11 cellular contexts compared by ENCODE assay signal in the genomic region with DNA sequence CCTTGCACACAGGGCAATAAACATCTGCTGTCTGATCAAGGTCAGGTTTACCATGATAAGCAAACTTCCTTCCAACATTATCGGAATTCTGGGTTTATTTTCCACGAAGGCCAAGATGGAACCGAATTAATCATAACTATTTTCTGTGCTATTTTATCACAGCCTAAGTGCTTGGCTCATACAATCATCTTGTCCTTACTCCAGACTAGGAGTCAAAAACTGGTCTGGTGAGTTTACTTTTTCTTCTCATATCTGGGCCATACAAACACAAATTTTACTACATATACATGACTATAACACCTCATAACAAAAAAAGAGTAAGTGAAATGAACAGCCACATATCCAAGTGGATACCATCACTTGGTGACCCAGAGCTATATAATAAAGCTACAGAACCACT. TPM values are rescaled to one million over a fixed set of nuclear protein-coding genes. Genes with fewer than 3 reads are reported as not detected.
DNase-seq lines count a peak whose midpoint lies in the region; TF ChIP-seq lines count a peak whose summit lies in the region.
"Had no signal": no experiment of that assay in that cellular context is flagged by ENCODE, and none has a peak within 500 bp of the region (broad histone marks: within the 10 kb centered on the region; RNA-seq: fewer than 3 reads in every experiment).

No MANE protein-coding gene starts in this region.

- intact Hi-C loops in dorsolateral prefrontal cortex (cut with DNase I), result loop anchor here (10.0 kb wide), 3 partner anchors 162 to 288 kb away; no protein-coding TSS in a partner anchor
- intact Hi-C loops in transverse colon (cut with DNase I; ENCODE audit: low total_unique reads), result no loop called here

- no peak overlapping the region for H3K27ac ChIP-seq in SJCRH30
- peak overlapping the region in 38 of 59 donors; percentile 6 to 98 (median 95) for H3K27ac ChIP-seq in dorsolateral prefrontal cortex
- H3K27ac ChIP-seq in neural cell (ENCODE audit: low read length), result no peak overlapping the region
- H3K27ac ChIP-seq in transverse colon, result peak overlapping the region; percentile 85 to 90 (median 87)

- H3K4me2 ChIP-seq in neural cell (ENCODE audit: low read length), result peak overlapping the region; percentile 52

- no peaks in the 10 kb centered on the region for H3K27me3 ChIP-seq in SJCRH30
- H3K27me3 ChIP-seq in dorsolateral prefrontal cortex, result no peaks in the 10 kb centered on the region
- H3K27me3 ChIP-seq in neural cell (ENCODE audit: insufficient read depth, low read depth, low read length), result peaks cover 8% of the 10 kb centered on the region
- H3K27me3 ChIP-seq in transverse colon, result peaks cover 31% of the 10 kb centered on the region

- H3K36me3 ChIP-seq in SJCRH30 (peaks cover 7% of the 10 kb centered on the region), neural cell (ENCODE audit: insufficient read depth, low read length) (no peaks in the 10 kb centered on the region), transverse colon (no peaks in the 10 kb centered on the region)

- no peaks in the 10 kb centered on the region for H3K9me2 ChIP-seq in neural cell (ENCODE audit: insufficient read depth, low read length)

- no peak overlapping the region for H2AFZ ChIP-seq in neural cell (ENCODE audit: low read depth, low read length)

- H3K4me3 ChIP-seq in SJCRH30 (peak overlapping the region; percentile 74), dorsolateral prefrontal cortex (peak overlapping the region; percentile 5 to 94 (median 84)), neural cell (ENCODE audit: low read length) (peak overlapping the region; percentile 95), transverse colon (peak overlapping the region in 3 of 4 donors; percentile 54 to 80 (median 54))

- no peak for TF ChIP-seq EP300 in neural cell (conservative IDR thresholded peaks at IDR 0.05; ENCODE audit: poor library complexity, severe bottlenecking)
- no peak for TF ChIP-seq EP300 in transverse colon (IDR thresholded peaks at IDR 0.05; ENCODE audit: low read depth)

- no peaks in the 10 kb centered on the region for H4K20me1 ChIP-seq in neural cell (ENCODE audit: insufficient read depth)

- 38% methylated on average over 3 of the region's 3 CpGs; no CpG with 5 or more reads in 1 of the 2 donors for WGBS in transverse colon (ENCODE audit: low coverage in 1 of 2), 2 donors

- no peak for TF ChIP-seq RAD21 in neural cell (conservative IDR thresholded peaks at IDR 0.05)

- no peak for TF ChIP-seq POLR2A in transverse colon (IDR thresholded peaks at IDR 0.05)
- no peak for TF ChIP-seq POLR2A in erythroblast (IDR thresholded peaks at IDR 0.05; ENCODE audit: low read length)

- DNase-seq in SJCRH30 (no peak), dorsolateral prefrontal cortex (no peak), transverse colon (no peak), NCI-H774 (lab: John Stamatoyannopoulos, UW) (no peak), erythroblast (lab: John Stamatoyannopoulos, UW) (no peak), NCI-H510A treated with DMSO at 0.1 percent for 48 hours (lab: John Stamatoyannopoulos, UW) (no peak)
- DNase-seq: DMS153; NCI-H187; stimulated activated CD4-positive, alpha-beta T cell treated with anti-CD3 and anti-CD28 coated beads, Interleukin-1b, Interleukin-23, amount 100 ng/mL, for 48 hours; stimulated activated naive CD8-positive, alpha-beta T cell treated with anti-CD3 and anti-CD28 coated beads, Interleukin-15, amount 100 ng/mL, for 72 hours had no signal

- H3K4me1 ChIP-seq in SJCRH30, result no peaks in the 10 kb centered on the region
- peaks cover 0 to 19% (median 2%) of the 10 kb centered on the region in 4 donors for H3K4me1 ChIP-seq in transverse colon

- no peak overlapping the region for H3K9ac ChIP-seq in neural cell (ENCODE audit: low read length)

- TF ChIP-seq CTCF in dorsolateral prefrontal cortex (IDR thresholded peaks at IDR 0.05 in 54 of 56, conservative IDR thresholded peaks at IDR 0.05 in 2 of 56; ENCODE audit: low read depth in 1 of 56, partially characterized antibody in 56 of 56) (no peak), neural cell (IDR thresholded peaks at IDR 0.05; ENCODE audit: poor library complexity, severe bottlenecking) (no peak), transverse colon (IDR thresholded peaks at IDR 0.05) (no peak)

- H3F3A ChIP-seq in neural cell (ENCODE audit: insufficient read depth, low read length, poor library complexity, severe bottlenecking), result no peaks in the 10 kb centered on the region

- no peaks in the 10 kb centered on the region for H3K79me2 ChIP-seq in neural cell (replicated peaks; ENCODE audit: insufficient read depth, low read length)

- in situ Hi-C loops in transverse colon (cut with MboI; ENCODE audit: low pct_ligation_motif_present in 1 of 4, low pct_unique_long_range_greater_than_20kb in 1 of 4, low sequenced_read_pairs in 3 of 4), result no loop called here

- H3K9me3 ChIP-seq in SJCRH30 (replicated peaks) (no peaks in the 10 kb centered on the region), neural cell (ENCODE audit: low read length) (no peaks in the 10 kb centered on the region), transverse colon (no peaks in the 10 kb centered on the region)

TF ChIP-seq in neural cell, 6 proteins besides CTCF, POLR2A, EP300 and RAD21:
- no peak for TF ChIP-seq TAF1 (IDR thresholded peaks at IDR 0.05; ENCODE audit: low read depth)
- no peak for TF ChIP-seq MXI1 (conservative IDR thresholded peaks at IDR 0.05; ENCODE audit: poor library complexity, severe bottlenecking)
- TF ChIP-seq POLR2AphosphoS5 (IDR thresholded peaks at IDR 0.05), result no peak

RNA-seq across cellular contexts. Expression of gene FBN1, which starts 2.3 kb away (rescaled TPM):
- total RNA-seq in SJCRH30 (2014; rRNA removed; shearing (Covaris generic)), result 31.6 and 33.5 TPM in 2 replicates
- total RNA-seq in dorsolateral prefrontal cortex, result 10 to 100 TPM; 18.2 to 42.8 (median 30.3) TPM
- 17.9 and 22.0 TPM in 2 replicates for polyA plus RNA-seq in neural cell
- 26.3 and 27.7 TPM in 2 replicates for polyA minus RNA-seq in neural cell
- 100 to 1,000 TPM in 1 of 4 donors, 10 to 100 TPM in 3; 17.6 to 106 (median 31.2) TPM for total RNA-seq in transverse colon

Comparison
In these comparisons a context has a peak if more than half of its experiments do, and no peak if none do; other contexts are left out.
1. H3K27ac ChIP-seq: peak in dorsolateral prefrontal cortex (38 of 59) and transverse colon (4 of 4); none in SJCRH30 (single experiment) and neural cell (single experiment).
2. Peak in every context shown above with its lines, with median percentiles within 50 percentile points of each other: H3K4me3 ChIP-seq.